ENCODE assay signal across 9 cellular contexts in genomic region chr2:12721571-12722444, GRCh38. TPM values are rescaled to one million over a fixed set of nuclear protein-coding genes. Genes with fewer than 3 reads are reported as not detected.
A peak's percentile ranks its signal among the peaks of the same experiment; 100 is the strongest.
DNase-seq lines count a peak whose midpoint lies in the region; ATAC-seq and TF ChIP-seq lines count a peak whose summit lies in the region.
"Had no signal": no experiment of that assay in that cellular context is flagged by ENCODE, and none has a peak within 500 bp of the region (broad histone marks: within the 10 kb centered on the region; RNA-seq: fewer than 3 reads in every experiment).

No MANE protein-coding gene starts in this region.

- no peak for ATAC-seq in activated CD8-positive, alpha-beta T cell treated with anti-CD3 and anti-CD28 coated beads, Interleukin-2, amount 10 ng/mL, durations not matched to agents 7 days and 5 days
- no peak for ATAC-seq in GM18873 (IDR thresholded peaks at IDR 0.05; ENCODE audit: low FRiP score, unreplicated experiment)

- H3K4me3 ChIP-seq in iPS-20b (ENCODE audit: low read length): peak overlapping the region; percentile 96; the same call in 1 of the 2 replicates
- no peak overlapping the region for H3K4me3 ChIP-seq in Caco-2 (ENCODE audit: low read depth, low read length)

- intact Hi-C loops in Caco-2 (cut with micrococcal nuclease; ENCODE audit: unreplicated experiment): no loop called here

- H3K36me3 ChIP-seq in iPS-20b (ENCODE audit: insufficient read depth, low read depth, low read length): peaks cover 51% of the 10 kb centered on the region
- no peaks in the 10 kb centered on the region for H3K36me3 ChIP-seq in Caco-2 (ENCODE audit: control insufficient read depth, insufficient read depth, low read length)

- POLR2A ChIA-PET in activated CD8-positive, alpha-beta T cell treated with anti-CD3 and anti-CD28 coated beads, Interleukin-2, amount 10 ng/mL, durations not matched to agents 7 days and 5 days (lab: Charles Lee): interaction anchor here (1.0 kb wide), 1 partner anchor 210 kb away, joined by 3 read pairs; no protein-coding TSS in a partner anchor
- POLR2A ChIA-PET in Caco-2 (lab: Charles Lee): no interaction called here

- H3K4me1 Mint-ChIP-seq in activated CD8-positive, alpha-beta T cell treated with anti-CD3 and anti-CD28 coated beads, Interleukin-2, amount 10 ng/mL, durations not matched to agents 7 days and 5 days (ENCODE audit: low read depth): peaks cover 77% of the 10 kb centered on the region
- no peaks in the 10 kb centered on the region for H3K4me1 Mint-ChIP-seq in Caco-2 (ENCODE audit: low read depth, unreplicated experiment)

- H3K27ac ChIP-seq in iPS-20b (ENCODE audit: low read length): no peak overlapping the region
- H3K27ac ChIP-seq: C4-2B had no signal

- CTCF ChIA-PET in activated CD8-positive, alpha-beta T cell treated with anti-CD3 and anti-CD28 coated beads, Interleukin-2, amount 10 ng/mL, durations not matched to agents 7 days and 5 days (lab: Charles Lee): interaction anchor here (1.2 to 4.9 kb wide), 6 partner anchors 13 to 942 kb away, joined by 3 to 46 read pairs (median 4); no protein-coding TSS in a partner anchor
- CTCF ChIA-PET in Caco-2 (lab: Charles Lee): interaction anchor here (0.5 kb wide), 1 partner anchor 58 kb away, joined by 4 read pairs; no protein-coding TSS in a partner anchor

- peaks cover 4% of the 10 kb centered on the region for H3K27me3 Mint-ChIP-seq in activated CD8-positive, alpha-beta T cell treated with anti-CD3 and anti-CD28 coated beads, Interleukin-2, amount 10 ng/mL, durations not matched to agents 7 days and 5 days (ENCODE audit: low read depth)
- H3K27me3 Mint-ChIP-seq in Caco-2 (ENCODE audit: insufficient read depth, unreplicated experiment): peaks cover 28% of the 10 kb centered on the region

- no peaks in the 10 kb centered on the region; the same call in 1 of the 2 replicates for H3K27me3 ChIP-seq in iPS-20b (ENCODE audit: insufficient read depth, low read length)
- H3K27me3 ChIP-seq in Caco-2 (replicated peaks; ENCODE audit: control insufficient read depth, insufficient read depth, low read length): peaks cover 1% of the 10 kb centered on the region; the same call in 1 of the 2 replicates

- peak overlapping the region; percentile 13; the same call in 1 of the 2 replicates for H3K9ac ChIP-seq in iPS-20b (ENCODE audit: low read depth, low read length)

- H3K4me1 ChIP-seq in iPS-20b (ENCODE audit: insufficient read depth, low read length) (peaks cover 20% of the 10 kb centered on the region; the same call in 1 of the 2 replicates), Caco-2 (no peaks in the 10 kb centered on the region)

- peak overlapping the region; percentile 99 for H3K4me3 Mint-ChIP-seq in activated CD8-positive, alpha-beta T cell treated with anti-CD3 and anti-CD28 coated beads, Interleukin-2, amount 10 ng/mL, durations not matched to agents 7 days and 5 days
- no peak overlapping the region for H3K4me3 Mint-ChIP-seq in Caco-2 (ENCODE audit: unreplicated experiment)

- BruUV-seq in Caco-2 (replicated peaks; lab: Mats Ljungman, UMichigan): no TSS peak

- DNase-seq in activated CD4-positive, alpha-beta T cell treated with anti-CD3 and anti-CD28 coated beads for 4 hours: peak; percentile 30 to 37
- DNase-seq in activated CD4-positive, alpha-beta T cell treated with anti-CD3 and anti-CD28 coated beads for 1 hour: no peak
- DNase-seq in activated CD8-positive, alpha-beta T cell treated with anti-CD3 and anti-CD28 coated beads, Interleukin-2, amount 10 ng/mL, durations not matched to agents 7 days and 5 days: no peak
- DNase-seq in superior temporal gyrus (ENCODE audit: extremely low spot score): peak; percentile 63
- no peak for DNase-seq in Caco-2
- DNase-seq in NOMO-1 (lab: John Stamatoyannopoulos, UW; ENCODE audit: unreplicated experiment in 2 of 2): no peak

- TF ChIP-seq CTCF in Caco-2 (IDR thresholded peaks at IDR 0.05; ENCODE audit: insufficient read depth in 1 of 2, low read depth in 1 of 2, low read length in 1 of 2, severe bottlenecking in 1 of 2, unreplicated experiment in 1 of 2): no peak

- H3K9me3 ChIP-seq in iPS-20b (ENCODE audit: insufficient read depth, low read depth, low read length) (no peaks in the 10 kb centered on the region), Caco-2 (no peaks in the 10 kb centered on the region)

- H3K36me3 Mint-ChIP-seq in activated CD8-positive, alpha-beta T cell treated with anti-CD3 and anti-CD28 coated beads, Interleukin-2, amount 10 ng/mL, durations not matched to agents 7 days and 5 days (ENCODE audit: low read depth): peaks cover 88% of the 10 kb centered on the region
- no peaks in the 10 kb centered on the region for H3K36me3 Mint-ChIP-seq in Caco-2 (ENCODE audit: insufficient read depth, unreplicated experiment)

- H3K27ac Mint-ChIP-seq in activated CD8-positive, alpha-beta T cell treated with anti-CD3 and anti-CD28 coated beads, Interleukin-2, amount 10 ng/mL, durations not matched to agents 7 days and 5 days: no peak overlapping the region
- H3K27ac Mint-ChIP-seq in Caco-2 (ENCODE audit: unreplicated experiment): no peak overlapping the region

- H3K9me3 Mint-ChIP-seq in activated CD8-positive, alpha-beta T cell treated with anti-CD3 and anti-CD28 coated beads, Interleukin-2, amount 10 ng/mL, durations not matched to agents 7 days and 5 days (ENCODE audit: insufficient read depth): no peaks in the 10 kb centered on the region
- peaks cover 7% of the 10 kb centered on the region for H3K9me3 Mint-ChIP-seq in Caco-2 (ENCODE audit: unreplicated experiment)

RNA-seq across cellular contexts. Expression of gene TRIB2, which starts 5.1 kb away (rescaled TPM):
- total RNA-seq in activated CD8-positive, alpha-beta T cell treated with anti-CD3 and anti-CD28 coated beads, Interleukin-2, amount 10 ng/mL, durations not matched to agents 7 days and 5 days: 10 to 100 TPM; 52.7 to 57.7 TPM
- 2.9 and 3.6 TPM in 2 replicates for total RNA-seq in Caco-2 (2022)

Comparison
In these comparisons a context has a peak if more than half of its experiments do, and no peak if none do; other contexts are left out.
1. DNase-seq: peak in activated CD4-positive, alpha-beta T cell treated with anti-CD3 and anti-CD28 coated beads for 4 hours (2 of 2) and superior temporal gyrus (single experiment); none in activated CD4-positive, alpha-beta T cell treated with anti-CD3 and anti-CD28 coated beads for 1 hour (single experiment), activated CD8-positive, alpha-beta T cell treated with anti-CD3 and anti-CD28 coated beads, Interleukin-2, amount 10 ng/mL, durations not matched to agents 7 days and 5 days (single experiment), Caco-2 (0 of 2) and NOMO-1 (0 of 2).
2. RNA of gene TRIB2, which starts 5.1 kb away (total RNA-seq): 52.7 to 57.7 TPM in activated CD8-positive, alpha-beta T cell treated with anti-CD3 and anti-CD28 coated beads, Interleukin-2, amount 10 ng/mL, durations not matched to agents 7 days and 5 days; 2.9 to 3.6 TPM in Caco-2; every median in the first group is over 10 times any median in the second.